Comparison of ENCODE assay signal across 8 cellular contexts in the genomic region with DNA sequence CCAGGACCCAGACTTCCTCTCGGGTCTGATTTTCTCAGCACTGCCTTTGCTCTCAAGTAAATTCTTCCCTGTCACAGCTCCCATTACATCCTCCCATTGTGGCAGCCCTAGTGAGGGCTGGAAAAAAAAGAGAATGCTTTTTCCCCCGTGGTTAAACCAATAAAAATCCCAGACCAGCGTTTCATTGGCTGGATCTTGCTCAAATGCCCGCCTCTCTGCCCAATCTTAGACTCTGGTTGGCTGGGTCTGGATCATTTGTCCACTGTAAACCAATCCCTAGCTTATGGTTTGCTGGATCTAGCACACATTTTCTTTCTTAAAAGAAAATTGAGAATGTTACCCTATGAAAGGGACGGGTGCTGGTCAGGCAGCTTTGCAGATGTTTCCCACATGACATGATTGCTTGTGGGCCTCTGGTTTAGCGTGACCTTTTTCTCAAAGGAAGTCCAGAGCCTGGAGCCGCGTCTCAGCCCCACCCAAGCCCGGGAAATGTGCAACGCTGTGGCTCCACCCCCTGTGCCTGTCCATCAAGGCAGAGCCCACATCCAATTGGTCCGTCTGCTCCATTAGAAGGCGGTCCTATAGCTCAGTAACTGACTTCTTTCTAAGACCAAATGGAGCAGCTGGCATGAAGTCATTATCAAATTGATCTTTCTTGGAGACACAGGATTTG. TPM values are rescaled to one million over a fixed set of nuclear protein-coding genes. Genes with fewer than 3 reads are reported as not detected.
DNase-seq lines count a peak whose midpoint lies in the region; ATAC-seq and TF ChIP-seq lines count a peak whose summit lies in the region.

No MANE protein-coding gene starts in this region.

- H2AFZ ChIP-seq in H9 (ENCODE audit: low read length), result no peak overlapping the region

- TF ChIP-seq CTCF in H9 (conservative IDR thresholded peaks at IDR 0.05) (no peak), adrenal gland (IDR thresholded peaks at IDR 0.05) (no peak), tibial artery (IDR thresholded peaks at IDR 0.05) (no peak)

- H3K23me2 ChIP-seq in H9 (ENCODE audit: insufficient read length, low read depth, low read length, poor library complexity, severe bottlenecking), result peaks cover 6% of the 10 kb centered on the region

- H3K4me1 Mint-ChIP-seq in H9, result peaks cover 8 to 19% of the 10 kb centered on the region in 2 experiments

- no peak overlapping the region for H3K56ac ChIP-seq in H9 (ENCODE audit: insufficient read length, low read depth, low read length)

- DNase-seq in AG20443 (ENCODE audit: low spot score) (peak; percentile 87), H9 (peak; percentile 75), NCI-H82 (lab: John Stamatoyannopoulos, UW) (peak; percentile 90), adrenal gland (peak; percentile 43 to 72 (median 65)), tibial artery (peak; percentile 68 to 73)

- intact Hi-C loops in adrenal gland (cut with DNase I) (loop anchor here in 1 of 2 donors (10.0 kb wide), 1 partner anchor 319 kb away; no protein-coding TSS in a partner anchor), tibial artery (cut with DNase I; ENCODE audit: low total_unique reads) (loop anchor here (10.0 kb wide), 1 partner anchor 319 kb away; no protein-coding TSS in a partner anchor)

- H2BK120ac ChIP-seq in H9 (ENCODE audit: low read depth, low read length, poor library complexity, severe bottlenecking), result no peak overlapping the region

- H3K27ac ChIP-seq in H9 (ENCODE audit: insufficient read length, low read depth, low read length) (no peak overlapping the region), adrenal gland (no peak overlapping the region), iPS-20b (ENCODE audit: low read length) (no peak overlapping the region), tibial artery (no peak overlapping the region)

- H2BK15ac ChIP-seq in H9 (ENCODE audit: low read depth, low read length), result no peak overlapping the region

- peaks cover 0 to 4% of the 10 kb centered on the region in 2 experiments; a peak in 3 of 5 replicates for H3K9me3 Mint-ChIP-seq in H9

- H2AK5ac ChIP-seq in H9 (ENCODE audit: insufficient read length, low read length), result no peak overlapping the region

- no peak overlapping the region for H3K4me3 Mint-ChIP-seq in H9

- no peaks in the 10 kb centered on the region for H3K9me3 ChIP-seq in H9 (ENCODE audit: control insufficient read depth, low read depth, low read length)
- no peaks in the 10 kb centered on the region for H3K9me3 ChIP-seq in adrenal gland (replicated peaks in 1 of 3)
- no peaks in the 10 kb centered on the region for H3K9me3 ChIP-seq in iPS-20b (ENCODE audit: insufficient read depth, low read depth, low read length)
- no peaks in the 10 kb centered on the region for H3K9me3 ChIP-seq in tibial artery

- H3K27ac Mint-ChIP-seq in H9, result no peak overlapping the region

- H3K36me3 Mint-ChIP-seq in H9 (ENCODE audit: insufficient read depth in 1 of 3, low read depth in 3 of 3), result no peaks in the 10 kb centered on the region

- no peak for TF ChIP-seq POLR2A in adrenal gland (IDR thresholded peaks at IDR 0.05)

- H3K4ac ChIP-seq in H9 (ENCODE audit: low read depth, low read length), result no peak overlapping the region

- H3K4me2 ChIP-seq in H9 (ENCODE audit: insufficient read depth, insufficient read length, low read length), result no peak overlapping the region

- no peaks in the 10 kb centered on the region for H3K79me2 ChIP-seq in H9 (ENCODE audit: insufficient read depth, low read length)

- no peak overlapping the region for H3K18ac ChIP-seq in H9 (ENCODE audit: insufficient read length, low read depth, low read length)

- H3T11ph ChIP-seq in H9 (ENCODE audit: low read length), result no peak overlapping the region

- no peak for ATAC-seq in GM19395 (IDR thresholded peaks at IDR 0.05; ENCODE audit: unreplicated experiment)
- ATAC-seq in GM18861 (IDR thresholded peaks at IDR 0.05; ENCODE audit: unreplicated experiment), result no peak

- H2BK12ac ChIP-seq in H9 (ENCODE audit: insufficient read length, low read depth, low read length), result no peak overlapping the region

- H3K36me3 ChIP-seq in adrenal gland (replicated peaks in 1 of 2) (no peaks in the 10 kb centered on the region), iPS-20b (ENCODE audit: insufficient read depth, low read depth, low read length) (no peaks in the 10 kb centered on the region), tibial artery (no peaks in the 10 kb centered on the region)

- no peaks in the 10 kb centered on the region for H3K4me1 ChIP-seq in H9 (ENCODE audit: insufficient read depth, low read length)
- H3K4me1 ChIP-seq in adrenal gland (replicated peaks in 1 of 2), result no peaks in the 10 kb centered on the region
- H3K4me1 ChIP-seq in iPS-20b (ENCODE audit: insufficient read depth, low read length), result no peaks in the 10 kb centered on the region; the same call in 1 of the 2 replicates
- H3K4me1 ChIP-seq in tibial artery, result peaks cover 0 to 6% (median 0%) of the 10 kb centered on the region in 4 donors

- H3K23ac ChIP-seq in H9 (ENCODE audit: insufficient read length, low read depth, low read length), result no peak overlapping the region

- peaks cover 2% of the 10 kb centered on the region; the same call in 1 of the 2 replicates for H3K27me3 ChIP-seq in H9 (ENCODE audit: insufficient read depth, low read length)
- peaks cover 5% of the 10 kb centered on the region for H3K27me3 ChIP-seq in adrenal gland
- peaks cover 71% of the 10 kb centered on the region for H3K27me3 ChIP-seq in iPS-20b (ENCODE audit: insufficient read depth, low read length)
- H3K27me3 ChIP-seq in tibial artery, result peaks cover 0 to 67% of the 10 kb centered on the region in 2 donors

- no peaks in the 10 kb centered on the region for H3K79me1 ChIP-seq in H9 (ENCODE audit: insufficient read depth, low read depth, low read length, poor library complexity, severe bottlenecking)

- peaks cover 87% of the 10 kb centered on the region for H3K27me3 Mint-ChIP-seq in H9 (ENCODE audit: low read depth)

- no peak overlapping the region for H4K8ac ChIP-seq in H9 (replicated peaks; ENCODE audit: insufficient read length, low read depth, low read length)

- no peak overlapping the region for H4K5ac ChIP-seq in H9 (ENCODE audit: insufficient read length, low read depth, low read length)

- no peak overlapping the region for H2BK5ac ChIP-seq in H9 (ENCODE audit: insufficient read length, low read length)

- H3K9ac ChIP-seq in H9 (ENCODE audit: extremely low read depth, insufficient read length, low read length), result no peak overlapping the region
- H3K9ac ChIP-seq in iPS-20b (ENCODE audit: low read depth, low read length), result no peak overlapping the region

- no peak overlapping the region for H4K91ac ChIP-seq in H9 (ENCODE audit: insufficient read length, low read depth, low read length)

- H2BK20ac ChIP-seq in H9 (ENCODE audit: low read depth, low read length, poor library complexity, severe bottlenecking), result no peak overlapping the region

- H3K14ac ChIP-seq in H9 (ENCODE audit: insufficient read depth, low read length), result no peak overlapping the region

- no peaks in the 10 kb centered on the region for H4K20me1 ChIP-seq in H9 (ENCODE audit: control insufficient read depth, insufficient read depth, insufficient read length)

- H3K4me3 ChIP-seq in adrenal gland, result no peak overlapping the region
- peak overlapping the region; percentile 36; the same call in 1 of the 2 replicates for H3K4me3 ChIP-seq in iPS-20b (ENCODE audit: low read length)
- no peak overlapping the region for H3K4me3 ChIP-seq in tibial artery

- no CpG with 5 or more reads among the region's 12 CpGs for WGBS in H9 (ENCODE audit: extremely low coverage, insufficient read length, low lambda C conversion rate)
- 36 to 53% (median 39%) methylated on average over 8 to 12 of the region's 12 CpGs for WGBS in adrenal gland, 4 donors

RNA-seq across cellular contexts. Expression of a gene that starts 2.8 kb away (rescaled TPM):
- total RNA-seq in H9 (2021) (0.13 TPM in 1 of 2 replicates, not detected in the other), adrenal gland (1 to 10 TPM in 1 of 8 donors, under 1 TPM in 6, not detected in 1; 0.26 to 1.9 (median 0.56) TPM)
- polyA plus RNA-seq in adrenal gland, result 1 to 10 TPM in 1 of 3 donors, under 1 TPM in 2; 0.47 to 1.4 (median 0.48) TPM

RNA-seq across cellular contexts. Expression of a gene that starts 5.3 kb away (rescaled TPM):
- not detected in 2 replicates for total RNA-seq in H9 (2021)
- total RNA-seq in adrenal gland, result 1 to 10 TPM in 1 of 8 donors, under 1 TPM in 3, not detected in 4; 0.54 to 3.9 (median 0.76) TPM
- 10 to 100 TPM in 2 of 3 donors, not detected in 1; 15.2 to 42.9 TPM for polyA plus RNA-seq in adrenal gland

RNA-seq across cellular contexts. Expression of a gene that starts 6.5 kb away (rescaled TPM):
- total RNA-seq in H9 (2021) (77.4 and 87.8 TPM in 2 replicates), adrenal gland (100 to 1,000 TPM in 7 of 8 donors, 10 to 100 TPM in 1; 85.3 to 227 (median 135) TPM)
- polyA plus RNA-seq in adrenal gland, result 100 to 1,000 TPM in 2 of 3 donors, 1 to 10 TPM in 1; 5.6 to 502 (median 471) TPM

RNA-seq across cellular contexts. Expression of a gene that starts 27.8 kb away (rescaled TPM):
- total RNA-seq in H9 (2021) (not detected in 2 replicates), adrenal gland (under 1 TPM in 4 of 8 donors, not detected in 4; 0.39 to 0.61 (median 0.46) TPM)
- 1 to 10 TPM in 1 of 3 donors, under 1 TPM in 1, not detected in 1; 0.54 to 2.6 TPM for polyA plus RNA-seq in adrenal gland

RNA-seq across cellular contexts. Expression of a gene that starts 37.2 kb away (rescaled TPM):
- 80.3 and 92.5 TPM in 2 replicates for total RNA-seq in H9 (2021)
- 10 to 100 TPM; 21.3 to 90.8 (median 40.3) TPM for total RNA-seq in adrenal gland
- 100 to 1,000 TPM in 1 of 3 donors, 10 to 100 TPM in 2; 15.5 to 121 (median 53.7) TPM for polyA plus RNA-seq in adrenal gland
